ENCODE assay signal across 8 cellular contexts in the genomic region with DNA sequence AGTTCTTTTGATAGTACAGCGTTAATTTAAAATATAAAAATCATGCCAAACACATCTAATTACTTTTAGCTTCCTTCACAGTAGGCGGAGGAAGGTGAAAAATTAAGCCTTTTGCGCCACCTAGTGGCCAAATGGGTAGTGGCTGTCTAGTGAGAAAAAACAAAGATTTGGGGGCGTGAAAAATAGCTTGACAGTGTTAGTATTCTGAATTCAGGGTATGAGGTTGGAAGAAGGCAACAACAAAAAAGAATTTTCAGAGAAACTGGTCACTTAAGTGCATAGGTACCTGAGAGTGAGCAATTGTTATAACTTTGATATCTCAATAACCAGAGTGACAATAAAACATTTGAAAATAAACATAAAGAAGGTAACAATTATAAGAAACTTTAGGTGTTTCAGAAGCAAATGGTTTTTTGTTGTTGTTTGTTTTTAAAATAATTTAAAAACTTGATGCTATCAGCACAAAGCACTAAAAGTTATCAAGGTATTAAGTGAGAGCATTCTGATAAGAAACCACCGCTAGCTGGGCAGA. TPM values are rescaled to one million over a fixed set of nuclear protein-coding genes. Genes with fewer than 3 reads are reported as not detected.
DNase-seq lines count a peak whose midpoint lies in the region; ATAC-seq and TF ChIP-seq lines count a peak whose summit lies in the region.

No MANE protein-coding gene starts in this region.

- H3K4me3 Mint-ChIP-seq in activated T-cell treated with anti-CD3 and anti-CD28 coated beads, Interleukin-2, amount 50 U/mL, for 4 hours = no peak overlapping the region

- H3K9me3 ChIP-seq in Peyer's patch (no peaks in the 10 kb centered on the region), neutrophil (no peaks in the 10 kb centered on the region), suprapubic skin (no peaks in the 10 kb centered on the region)

- TF ChIP-seq CTCF in Peyer's patch (IDR thresholded peaks at IDR 0.05) = peak; percentile 94 to 99 (median 98)
- TF ChIP-seq CTCF in neutrophil (IDR thresholded peaks at IDR 0.05) = peak; percentile 86
- peak; percentile 80 to 98 for TF ChIP-seq CTCF in suprapubic skin (IDR thresholded peaks at IDR 0.05)

- H3K27me3 Mint-ChIP-seq in activated T-cell treated with anti-CD3 and anti-CD28 coated beads, Interleukin-2, amount 50 U/mL, for 4 hours (ENCODE audit: low read depth) = no peaks in the 10 kb centered on the region

- no peak overlapping the region for H3K4me3 ChIP-seq in Peyer's patch
- no peak overlapping the region for H3K4me3 ChIP-seq in neutrophil (ENCODE audit: low read depth in 1 of 2, low read length in 1 of 2)
- no peak overlapping the region for H3K4me3 ChIP-seq in suprapubic skin

- H3K36me3 Mint-ChIP-seq in activated T-cell treated with anti-CD3 and anti-CD28 coated beads, Interleukin-2, amount 50 U/mL, for 4 hours (ENCODE audit: insufficient read depth) = peaks cover 2% of the 10 kb centered on the region

- H3K9me3 Mint-ChIP-seq in activated T-cell treated with anti-CD3 and anti-CD28 coated beads, Interleukin-2, amount 50 U/mL, for 4 hours = no peaks in the 10 kb centered on the region

- TF ChIP-seq POLR2A in Peyer's patch (IDR thresholded peaks at IDR 0.05) (no peak), suprapubic skin (IDR thresholded peaks at IDR 0.05) (no peak)

- WGBS in suprapubic skin = 19% methylated on average over 5 of the region's 5 CpGs

- no peaks in the 10 kb centered on the region for H3K36me3 ChIP-seq in Peyer's patch
- H3K36me3 ChIP-seq in neutrophil = peaks cover 11% of the 10 kb centered on the region
- no peaks in the 10 kb centered on the region for H3K36me3 ChIP-seq in suprapubic skin

- DNase-seq in DMS 273 treated with DMSO at 0.1 percent for 48 hours (lab: John Stamatoyannopoulos, UW) = peak; percentile 46
- peak in 65 of 76 experiments; percentile 18 to 85 (median 69) for DNase-seq in HUDEP-2 (lab: John Stamatoyannopoulos, UW; ENCODE audit: unreplicated experiment in 76 of 76)
- peak; percentile 81 to 94 (median 82) for DNase-seq in Peyer's patch
- DNase-seq in activated T-cell treated with anti-CD3 and anti-CD28 coated beads, Interleukin-2, amount 50 U/mL, for 4 hours = peak; percentile 89
- peak; percentile 80 for DNase-seq in fibroblast of peridontal ligament (ENCODE audit: extremely low read depth)
- DNase-seq in suprapubic skin (ENCODE audit: low spot score in 2 of 2) = peak; percentile 88 to 89

- H3K27ac ChIP-seq in Peyer's patch = peak overlapping the region in 1 of 4 donors; percentile 74
- peak overlapping the region; percentile 80 for H3K27ac ChIP-seq in neutrophil
- H3K27ac ChIP-seq in suprapubic skin = no peak overlapping the region

- peaks cover 34% of the 10 kb centered on the region for H3K4me1 Mint-ChIP-seq in activated T-cell treated with anti-CD3 and anti-CD28 coated beads, Interleukin-2, amount 50 U/mL, for 4 hours (ENCODE audit: low read depth)

- H3K27me3 ChIP-seq in Peyer's patch (no peaks in the 10 kb centered on the region), neutrophil (peaks cover 30% of the 10 kb centered on the region), suprapubic skin (peaks cover 8% of the 10 kb centered on the region)

- no peak for TF ChIP-seq EP300 in suprapubic skin (IDR thresholded peaks at IDR 0.05)

- ATAC-seq in activated T-cell treated with anti-CD3 and anti-CD28 coated beads, Interleukin-2, amount 50 U/mL, for 4 hours = peak; percentile 83 to 85
- ATAC-seq in HG03342 (IDR thresholded peaks at IDR 0.05; ENCODE audit: unreplicated experiment) = no peak

- H3K4me1 ChIP-seq in Peyer's patch = peaks cover 0 to 19% (median 6%) of the 10 kb centered on the region in 4 donors
- H3K4me1 ChIP-seq in neutrophil (ENCODE audit: control insufficient read depth in 1 of 2, insufficient read depth in 1 of 2, low read depth in 1 of 2, low read length in 1 of 2) = peaks cover 17 to 20% of the 10 kb centered on the region in 2 experiments
- H3K4me1 ChIP-seq in suprapubic skin = no peaks in the 10 kb centered on the region

RNA-seq across cellular contexts. Expression of gene PSMB9, which starts 14.3 kb away (rescaled TPM):
- total RNA-seq in Peyer's patch = 100 to 1,000 TPM in 1 of 4 donors, 10 to 100 TPM in 3; 53.5 to 124 (median 80.9) TPM
- 100 to 1,000 TPM; 208 to 241 (median 210) TPM for total RNA-seq in activated T-cell treated with anti-CD3 and anti-CD28 coated beads, Interleukin-2, amount 50 U/mL, for 4 hours
- total RNA-seq in suprapubic skin = 10 to 100 TPM; 12.6 to 35.8 (median 19.1) TPM

RNA-seq across cellular contexts. Expression of gene TAP1, which starts 14.8 kb away (rescaled TPM):
- total RNA-seq in Peyer's patch (100 to 1,000 TPM in 3 of 4 donors, 10 to 100 TPM in 1; 25.6 to 136 (median 107) TPM), suprapubic skin (100 to 1,000 TPM in 2 of 4 donors, 10 to 100 TPM in 2; 90.7 to 126 (median 101) TPM)
- 100 to 1,000 TPM; 457 to 505 (median 503) TPM for total RNA-seq in activated T-cell treated with anti-CD3 and anti-CD28 coated beads, Interleukin-2, amount 50 U/mL, for 4 hours

RNA-seq across cellular contexts. Expression of gene PSMB8, which starts 24.5 kb away (rescaled TPM):
- total RNA-seq in Peyer's patch = 100 to 1,000 TPM in 2 of 4 donors, 10 to 100 TPM in 2; 48.1 to 104 (median 96.0) TPM
- 100 to 1,000 TPM; 327 to 343 (median 337) TPM for total RNA-seq in activated T-cell treated with anti-CD3 and anti-CD28 coated beads, Interleukin-2, amount 50 U/mL, for 4 hours
- 10 to 100 TPM; 43.6 to 62.7 (median 49.0) TPM for total RNA-seq in suprapubic skin

RNA-seq across cellular contexts. Expression of gene TAP2, which starts 29.8 kb away (rescaled TPM):
- total RNA-seq in Peyer's patch (10 to 100 TPM; 16.5 to 53.2 (median 39.4) TPM), suprapubic skin (10 to 100 TPM; 17.7 to 20.8 (median 20.1) TPM)
- total RNA-seq in activated T-cell treated with anti-CD3 and anti-CD28 coated beads, Interleukin-2, amount 50 U/mL, for 4 hours = 100 to 1,000 TPM; 288 to 334 (median 305) TPM

RNA-seq across cellular contexts. Expression of gene HLA-DOB, which starts 51.5 kb away (rescaled TPM):
- total RNA-seq in Peyer's patch = 10 to 100 TPM in 1 of 4 donors, 1 to 10 TPM in 2, under 1 TPM in 1; 0.88 to 13.2 (median 4.2) TPM
- 1 to 10 TPM in 2 of 3 donors, under 1 TPM in 1; 0.82 to 2.0 (median 1.2) TPM for total RNA-seq in activated T-cell treated with anti-CD3 and anti-CD28 coated beads, Interleukin-2, amount 50 U/mL, for 4 hours
- total RNA-seq in suprapubic skin = 1 to 10 TPM; 1.6 to 5.1 (median 2.7) TPM
